ENCODE assay signal across 1 cellular context in the genomic region with DNA sequence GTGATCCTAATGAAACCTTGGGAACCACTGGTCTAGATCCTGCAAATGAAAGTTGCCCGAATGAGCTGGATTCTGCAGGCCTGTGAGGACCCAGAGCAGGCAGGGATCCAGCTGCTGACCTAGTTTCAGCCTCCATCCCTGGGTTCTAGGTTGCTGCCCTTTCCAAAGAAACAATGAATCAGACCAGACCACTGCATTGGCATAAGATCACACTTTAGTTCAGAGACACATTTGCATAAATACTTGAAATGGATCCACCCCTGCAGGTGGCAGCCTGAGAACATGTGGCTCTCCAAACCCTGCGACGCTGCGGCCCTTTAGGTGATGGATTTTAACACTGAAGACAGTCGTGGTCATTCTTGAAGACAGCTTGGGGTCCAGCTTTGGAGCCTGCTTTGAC.
TF ChIP-seq lines count a peak whose summit lies in the region.

No MANE protein-coding gene starts in this region.

TF ChIP-seq in WTC11, 78 proteins besides CTCF, POLR2A, EP300 and RAD21 (continued from another document):
- TF ChIP-seq, protein P1, sequence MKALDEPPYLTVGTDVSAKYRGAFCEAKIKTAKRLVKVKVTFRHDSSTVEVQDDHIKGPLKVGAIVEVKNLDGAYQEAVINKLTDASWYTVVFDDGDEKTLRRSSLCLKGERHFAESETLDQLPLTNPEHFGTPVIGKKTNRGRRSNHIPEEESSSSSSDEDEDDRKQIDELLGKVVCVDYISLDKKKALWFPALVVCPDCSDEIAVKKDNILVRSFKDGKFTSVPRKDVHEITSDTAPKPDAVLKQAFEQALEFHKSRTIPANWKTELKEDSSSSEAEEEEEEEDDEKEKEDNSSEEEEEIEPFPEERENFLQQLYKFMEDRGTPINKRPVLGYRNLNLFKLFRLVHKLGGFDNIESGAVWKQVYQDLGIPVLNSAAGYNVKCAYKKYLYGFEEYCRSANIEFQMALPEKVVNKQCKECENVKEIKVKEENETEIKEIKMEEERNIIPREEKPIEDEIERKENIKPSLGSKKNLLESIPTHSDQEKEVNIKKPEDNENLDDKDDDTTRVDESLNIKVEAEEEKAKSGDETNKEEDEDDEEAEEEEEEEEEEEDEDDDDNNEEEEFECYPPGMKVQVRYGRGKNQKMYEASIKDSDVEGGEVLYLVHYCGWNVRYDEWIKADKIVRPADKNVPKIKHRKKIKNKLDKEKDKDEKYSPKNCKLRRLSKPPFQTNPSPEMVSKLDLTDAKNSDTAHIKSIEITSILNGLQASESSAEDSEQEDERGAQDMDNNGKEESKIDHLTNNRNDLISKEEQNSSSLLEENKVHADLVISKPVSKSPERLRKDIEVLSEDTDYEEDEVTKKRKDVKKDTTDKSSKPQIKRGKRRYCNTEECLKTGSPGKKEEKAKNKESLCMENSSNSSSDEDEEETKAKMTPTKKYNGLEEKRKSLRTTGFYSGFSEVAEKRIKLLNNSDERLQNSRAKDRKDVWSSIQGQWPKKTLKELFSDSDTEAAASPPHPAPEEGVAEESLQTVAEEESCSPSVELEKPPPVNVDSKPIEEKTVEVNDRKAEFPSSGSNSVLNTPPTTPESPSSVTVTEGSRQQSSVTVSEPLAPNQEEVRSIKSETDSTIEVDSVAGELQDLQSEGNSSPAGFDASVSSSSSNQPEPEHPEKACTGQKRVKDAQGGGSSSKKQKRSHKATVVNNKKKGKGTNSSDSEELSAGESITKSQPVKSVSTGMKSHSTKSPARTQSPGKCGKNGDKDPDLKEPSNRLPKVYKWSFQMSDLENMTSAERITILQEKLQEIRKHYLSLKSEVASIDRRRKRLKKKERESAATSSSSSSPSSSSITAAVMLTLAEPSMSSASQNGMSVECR (CRISPR knock-in tag; IDR thresholded peaks at IDR 0.05; ENCODE audit: borderline replicate concordance): 0 out of 2 replicates have a peak, but pooled peaks have one; percentile 29
- TF ChIP-seq OVOL2 (CRISPR knock-in tag; IDR thresholded peaks at IDR 0.05; ENCODE audit: borderline replicate concordance) (no peak), TEAD4 (CRISPR knock-in tag; IDR thresholded peaks at IDR 0.05) (no peak), SMAD3 (CRISPR knock-in tag; IDR thresholded peaks at IDR 0.05; ENCODE audit: borderline replicate concordance) (peak; percentile 71; the same call in 1 of the 2 replicates), EMX1 (CRISPR knock-in tag; IDR thresholded peaks at IDR 0.05) (no peak), TEAD1 (CRISPR knock-in tag; IDR thresholded peaks at IDR 0.05) (peak; percentile 76; the same call in 1 of the 2 replicates)
- TF ChIP-seq, protein P2, sequence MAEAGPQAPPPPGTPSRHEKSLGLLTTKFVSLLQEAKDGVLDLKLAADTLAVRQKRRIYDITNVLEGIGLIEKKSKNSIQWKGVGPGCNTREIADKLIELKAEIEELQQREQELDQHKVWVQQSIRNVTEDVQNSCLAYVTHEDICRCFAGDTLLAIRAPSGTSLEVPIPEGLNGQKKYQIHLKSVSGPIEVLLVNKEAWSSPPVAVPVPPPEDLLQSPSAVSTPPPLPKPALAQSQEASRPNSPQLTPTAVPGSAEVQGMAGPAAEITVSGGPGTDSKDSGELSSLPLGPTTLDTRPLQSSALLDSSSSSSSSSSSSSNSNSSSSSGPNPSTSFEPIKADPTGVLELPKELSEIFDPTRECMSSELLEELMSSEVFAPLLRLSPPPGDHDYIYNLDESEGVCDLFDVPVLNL (CRISPR knock-in tag; IDR thresholded peaks at IDR 0.05; ENCODE audit: borderline replicate concordance, low read depth): no peak
- TF ChIP-seq, protein P3, sequence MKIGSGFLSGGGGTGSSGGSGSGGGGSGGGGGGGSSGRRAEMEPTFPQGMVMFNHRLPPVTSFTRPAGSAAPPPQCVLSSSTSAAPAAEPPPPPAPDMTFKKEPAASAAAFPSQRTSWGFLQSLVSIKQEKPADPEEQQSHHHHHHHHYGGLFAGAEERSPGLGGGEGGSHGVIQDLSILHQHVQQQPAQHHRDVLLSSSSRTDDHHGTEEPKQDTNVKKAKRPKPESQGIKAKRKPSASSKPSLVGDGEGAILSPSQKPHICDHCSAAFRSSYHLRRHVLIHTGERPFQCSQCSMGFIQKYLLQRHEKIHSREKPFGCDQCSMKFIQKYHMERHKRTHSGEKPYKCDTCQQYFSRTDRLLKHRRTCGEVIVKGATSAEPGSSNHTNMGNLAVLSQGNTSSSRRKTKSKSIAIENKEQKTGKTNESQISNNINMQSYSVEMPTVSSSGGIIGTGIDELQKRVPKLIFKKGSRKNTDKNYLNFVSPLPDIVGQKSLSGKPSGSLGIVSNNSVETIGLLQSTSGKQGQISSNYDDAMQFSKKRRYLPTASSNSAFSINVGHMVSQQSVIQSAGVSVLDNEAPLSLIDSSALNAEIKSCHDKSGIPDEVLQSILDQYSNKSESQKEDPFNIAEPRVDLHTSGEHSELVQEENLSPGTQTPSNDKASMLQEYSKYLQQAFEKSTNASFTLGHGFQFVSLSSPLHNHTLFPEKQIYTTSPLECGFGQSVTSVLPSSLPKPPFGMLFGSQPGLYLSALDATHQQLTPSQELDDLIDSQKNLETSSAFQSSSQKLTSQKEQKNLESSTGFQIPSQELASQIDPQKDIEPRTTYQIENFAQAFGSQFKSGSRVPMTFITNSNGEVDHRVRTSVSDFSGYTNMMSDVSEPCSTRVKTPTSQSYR (CRISPR knock-in tag; IDR thresholded peaks at IDR 0.05): no peak
- TF ChIP-seq, protein P4, sequence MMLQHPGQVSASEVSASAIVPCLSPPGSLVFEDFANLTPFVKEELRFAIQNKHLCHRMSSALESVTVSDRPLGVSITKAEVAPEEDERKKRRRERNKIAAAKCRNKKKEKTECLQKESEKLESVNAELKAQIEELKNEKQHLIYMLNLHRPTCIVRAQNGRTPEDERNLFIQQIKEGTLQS (CRISPR knock-in tag; conservative IDR thresholded peaks at IDR 0.05): no peak
- TF ChIP-seq, protein P5, sequence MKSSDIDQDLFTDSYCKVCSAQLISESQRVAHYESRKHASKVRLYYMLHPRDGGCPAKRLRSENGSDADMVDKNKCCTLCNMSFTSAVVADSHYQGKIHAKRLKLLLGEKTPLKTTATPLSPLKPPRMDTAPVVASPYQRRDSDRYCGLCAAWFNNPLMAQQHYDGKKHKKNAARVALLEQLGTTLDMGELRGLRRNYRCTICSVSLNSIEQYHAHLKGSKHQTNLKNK (CRISPR knock-in tag; IDR thresholded peaks at IDR 0.05): no peak
- TF ChIP-seq, protein P6, sequence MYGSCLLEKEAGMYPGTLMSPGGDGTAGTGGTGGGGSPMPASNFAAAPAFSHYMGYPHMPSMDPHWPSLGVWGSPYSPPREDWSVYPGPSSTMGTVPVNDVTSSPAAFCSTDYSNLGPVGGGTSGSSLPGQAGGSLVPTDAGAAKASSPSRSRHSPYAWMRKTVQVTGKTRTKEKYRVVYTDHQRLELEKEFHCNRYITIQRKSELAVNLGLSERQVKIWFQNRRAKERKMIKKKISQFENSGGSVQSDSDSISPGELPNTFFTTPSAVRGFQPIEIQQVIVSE (CRISPR knock-in tag; IDR thresholded peaks at IDR 0.05; ENCODE audit: borderline replicate concordance): no peak
TF ChIP-seq in WTC11: peak in this region for 5.
